ENCODE assay signal across 6 cellular contexts in genomic region chr9:97199683-97200082, GRCh38.
DNase-seq lines count a peak whose midpoint lies in the region; ATAC-seq, FAIRE-seq and TF ChIP-seq lines count a peak whose summit lies in the region.
"Not testable (repeated sequence)": the region's sequence is repeated elsewhere in the genome, so short reads cannot be mapped to it uniquely, and the experiment has no call there.

No MANE protein-coding gene starts in this region.

- not testable (repeated sequence) for H3K4me1 Mint-ChIP-seq in WTC11

- H3K36me3 Mint-ChIP-seq in WTC11, result peaks cover 64% of the 10 kb centered on the region

- not testable (repeated sequence) for TF ChIP-seq POLR2A in HepG2 (IDR thresholded peaks at IDR 0.05; ENCODE audit: insufficient read depth in 1 of 2, low read depth in 2 of 2, low read length in 2 of 2)

- not testable (repeated sequence) for H2AFZ ChIP-seq in HepG2 (ENCODE audit: low read length)

- POLR2A ChIA-PET in WTC11 (lab: Charles Lee); HepG2 (lab: Yijun Ruan, JAX): not testable (repeated sequence)

- not testable (repeated sequence) for H3K27me3 ChIP-seq in right cardiac atrium (ENCODE audit: control insufficient read depth, insufficient read depth); HepG2 (ENCODE audit: control insufficient read depth in 1 of 2, insufficient read depth in 2 of 2, low read length in 2 of 2); pancreas

- H3K4me2 ChIP-seq in HepG2 (ENCODE audit: low read depth, low read length), result not testable (repeated sequence)

- peak; percentile 35 for ATAC-seq in HG02798 (IDR thresholded peaks at IDR 0.05; ENCODE audit: poor library complexity, unreplicated experiment)
- peak; percentile 30; the same call in 1 of the 2 replicates for ATAC-seq in WTC11
- ATAC-seq in Right ventricle myocardium superior (ENCODE audit: poor library complexity), result peak; percentile 56
- ATAC-seq in right cardiac atrium, result peak; percentile 60 to 63
- peak; percentile 72 for ATAC-seq in HepG2
- peak in 3 of 4 donors; percentile 32 to 66 (median 65) for ATAC-seq in pancreas

- not testable (repeated sequence) for H3K9me3 ChIP-seq in right cardiac atrium (ENCODE audit: control insufficient read depth, low read length); HepG2 (ENCODE audit: low read length); pancreas

- H3K4me3 ChIP-seq in right cardiac atrium (ENCODE audit: low read length); HepG2 (replicated peaks in 1 of 3; ENCODE audit: insufficient read depth in 1 of 3, low read depth in 2 of 3, low read length in 3 of 3); pancreas: not testable (repeated sequence)

- not testable (repeated sequence) for TF ChIP-seq CTCF in WTC11 (IDR thresholded peaks at IDR 0.05); HepG2 (CRISPR knock-in tag; IDR thresholded peaks at IDR 0.05); pancreas (IDR thresholded peaks at IDR 0.05)

- FAIRE-seq in HepG2 (lab: Jason Lieb, UNC); pancreas (lab: Jason Lieb, UNC): not testable (repeated sequence)

- H3K27ac ChIP-seq in right cardiac atrium (ENCODE audit: low read length); HepG2 (ENCODE audit: extremely low read length, insufficient read depth, low read length); pancreas: not testable (repeated sequence)

- TF ChIP-seq EP300 in HepG2 (IDR thresholded peaks at IDR 0.05; ENCODE audit: low read depth in 2 of 2, low read length in 2 of 2); HepG2 (CRISPR knock-in tag; IDR thresholded peaks at IDR 0.05; ENCODE audit: borderline replicate concordance): not testable (repeated sequence)

- peaks cover 49% of the 10 kb centered on the region for H3K9me3 Mint-ChIP-seq in WTC11

- TF ChIP-seq RAD21 in HepG2 (CRISPR knock-in tag; IDR thresholded peaks at IDR 0.05), result not testable (repeated sequence)

- H3K79me2 ChIP-seq in HepG2 (ENCODE audit: insufficient read depth, low read length), result not testable (repeated sequence)

- not testable (repeated sequence) for BruUV-seq in HepG2 (replicated peaks; lab: Mats Ljungman, UMichigan)

- WGBS in right cardiac atrium, result 93% methylated on average over 15 of the region's 20 CpGs
- WGBS in HepG2 (ENCODE audit: low lambda C conversion rate), result 64% methylated on average over 11 of the region's 20 CpGs
- WGBS in pancreas, 2 donors, result 96% methylated on average over 10 to 18 of the region's 20 CpGs

- intact Hi-C loops in Right ventricle myocardium superior (cut with DNase I); right cardiac atrium (cut with DNase I); HepG2 (cut with micrococcal nuclease; ENCODE audit: unreplicated experiment); pancreas (cut with DNase I): not testable (repeated sequence)

- not testable (repeated sequence) for H4K20me1 ChIP-seq in HepG2 (ENCODE audit: insufficient read depth, low read length)

- H3K36me3 ChIP-seq in HepG2 (replicated peaks in 1 of 2; ENCODE audit: control insufficient read depth in 1 of 2, insufficient read depth in 2 of 2, low read length in 2 of 2); pancreas: not testable (repeated sequence)

- DNase-seq in WTC11 (ENCODE audit: low spot score); Right ventricle myocardium superior; right cardiac atrium; HepG2 (ENCODE audit: low spot score); pancreas: not testable (repeated sequence)

- in situ Hi-C loops in HepG2 (cut with HindIII; ENCODE audit: extremely low pct_ligation_motif_present, low pct_unique_long_range_greater_than_20kb), result not testable (repeated sequence)

- not testable (repeated sequence) for H3K27ac Mint-ChIP-seq in WTC11

- not testable (repeated sequence) for H3K27me3 Mint-ChIP-seq in WTC11 (ENCODE audit: low read depth)

- CTCF ChIA-PET in WTC11 (lab: Charles Lee); HepG2 (lab: Yijun Ruan, JAX; ENCODE audit: low intra/inter-chr PET ratio, low total read pairs): not testable (repeated sequence)

- H3K4me1 ChIP-seq in right cardiac atrium (ENCODE audit: control insufficient read depth, insufficient read depth, low read length); HepG2 (ENCODE audit: insufficient read depth, low read length); pancreas: not testable (repeated sequence)

- H3K9ac ChIP-seq in HepG2 (ENCODE audit: insufficient read depth, low read depth, low read length), result not testable (repeated sequence)

- H3K4me3 Mint-ChIP-seq in WTC11, result not testable (repeated sequence)
